16 cellular contexts compared by ENCODE assay signal in the genomic region with DNA sequence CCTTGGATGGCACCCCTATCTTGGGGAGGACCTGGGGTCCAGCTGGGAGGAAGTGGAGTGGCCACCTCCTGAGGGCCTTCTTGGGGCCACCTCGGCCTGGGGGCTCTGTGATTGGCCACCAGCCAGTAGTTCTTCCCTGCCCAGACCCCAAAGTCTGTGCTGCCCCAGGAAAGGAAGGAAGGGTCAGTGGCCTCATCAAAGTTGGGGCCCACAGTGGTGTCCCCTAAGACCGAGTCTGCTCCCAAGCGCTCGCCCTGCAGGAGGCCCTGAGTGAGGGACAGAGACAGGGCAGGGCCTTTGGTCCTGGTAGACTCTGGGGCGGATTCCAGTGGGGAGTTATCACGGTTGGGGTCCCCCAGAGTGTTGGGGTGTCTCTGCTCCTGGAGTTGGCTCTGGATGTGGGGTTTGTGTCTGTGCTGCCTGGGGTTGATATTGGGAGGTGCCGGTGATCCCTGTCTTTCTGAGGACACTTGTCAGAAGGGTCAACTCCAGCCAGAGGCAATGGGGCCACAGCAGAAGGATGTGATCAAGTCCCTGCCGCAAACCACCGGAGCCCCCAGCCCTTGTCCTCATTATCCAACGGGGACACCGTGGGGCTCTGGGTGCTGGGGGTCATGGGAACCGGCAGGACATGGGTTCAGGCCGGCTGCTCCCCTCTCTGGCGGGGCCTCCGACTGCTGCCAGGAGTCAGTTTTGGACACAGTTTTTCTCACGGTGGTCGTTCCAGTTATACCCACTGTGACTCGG.
DNase-seq lines count a peak whose midpoint lies in the region; ATAC-seq and TF ChIP-seq lines count a peak whose summit lies in the region.
"Had no signal": no experiment of that assay in that cellular context is flagged by ENCODE, and none has a peak within 500 bp of the region (broad histone marks: within the 10 kb centered on the region; RNA-seq: fewer than 3 reads in every experiment).

No MANE protein-coding gene starts in this region.

- peaks cover 0 to 6% (median 0%) of the 10 kb centered on the region in 7 donors for H3K9me3 Mint-ChIP-seq in CD14-positive monocyte

- no peaks in the 10 kb centered on the region for H4K20me1 ChIP-seq in Loucy (ENCODE audit: insufficient read depth, low read length, poor library complexity, severe bottlenecking)

- H3K36me3 Mint-ChIP-seq in CD14-positive monocyte = no peaks in the 10 kb centered on the region

- DNase-seq in CD14-positive monocyte (ENCODE audit: low spot score) = peak; percentile 43
- DNase-seq in Right ventricle myocardium superior = peak; percentile 29
- peak; percentile 3 to 25 (median 5) for DNase-seq in ovary
- no peak for DNase-seq in SIG-M5 (lab: John Stamatoyannopoulos, UW)
- DNase-seq in colonic mucosa = no peak
- DNase-seq: activated CD4-positive, alpha-beta T cell treated with anti-CD3 and anti-CD28 coated beads, Interleukin-2, amount 50 U/mL, for 1 hour; esophagus squamous epithelium; IMR-90; NCI-H1105; NCI-H2171; stimulated activated CD4-positive, alpha-beta T cell treated with anti-CD3 and anti-CD28 coated beads, Interleukin-12 subunit alpha, Interleukin-12 subunit beta, amount 100 ng/mL, for 4 hours had no signal

- no peak overlapping the region for H3K27ac Mint-ChIP-seq in CD14-positive monocyte

- 83 to 85% (median 83%) methylated on average over 17 to 18 of the region's 18 CpGs for WGBS in ovary, 3 donors

- no peaks in the 10 kb centered on the region for H3K4me1 Mint-ChIP-seq in CD14-positive monocyte

- H3K27me3 ChIP-seq in Loucy (ENCODE audit: insufficient read depth, low read length, poor library complexity, severe bottlenecking) (no peaks in the 10 kb centered on the region), ovary (no peaks in the 10 kb centered on the region), colonic mucosa (no peaks in the 10 kb centered on the region)
- H3K27me3 ChIP-seq: esophagus squamous epithelium, pancreas had no signal

- intact Hi-C loops in CD14-positive monocyte (cut with micrococcal nuclease) (no loop called here), Right ventricle myocardium superior (cut with DNase I) (no loop called here), ovary (cut with DNase I) (no loop called here), colonic mucosa (cut with DNase I) (no loop called here)

- no peak overlapping the region for H2AFZ ChIP-seq in Loucy (ENCODE audit: low read length)

- peak overlapping the region in 1 of 2 donors; percentile 42 for H3K4me3 Mint-ChIP-seq in CD14-positive monocyte

- peaks cover 57 to 81% (median 57%) of the 10 kb centered on the region in 3 donors for H3K27me3 Mint-ChIP-seq in CD14-positive monocyte (ENCODE audit: low read depth in 3 of 3)

- H3K4me1 ChIP-seq in Loucy (ENCODE audit: insufficient read depth, low read length, poor library complexity, severe bottlenecking) (peaks cover 33% of the 10 kb centered on the region), ovary (ENCODE audit: insufficient read depth) (no peaks in the 10 kb centered on the region), colonic mucosa (no peaks in the 10 kb centered on the region)
- H3K4me1 ChIP-seq: esophagus squamous epithelium, heart right ventricle, pancreas had no signal

- H3K4me3 ChIP-seq in Loucy (ENCODE audit: low read length, poor library complexity, severe bottlenecking) (peak overlapping the region; percentile 70), ovary (no peak overlapping the region), colonic mucosa (no peak overlapping the region)
- H3K4me3 ChIP-seq: esophagus squamous epithelium, heart right ventricle, pancreas had no signal

- TF ChIP-seq POLR2A in ovary (IDR thresholded peaks at IDR 0.05) = no peak

- H3K9me3 ChIP-seq in Loucy (ENCODE audit: insufficient read depth, low read depth, low read length) (no peaks in the 10 kb centered on the region), ovary (no peaks in the 10 kb centered on the region), colonic mucosa (no peaks in the 10 kb centered on the region)
- H3K9me3 ChIP-seq: esophagus squamous epithelium, pancreas had no signal

- H3K36me3 ChIP-seq in Loucy (ENCODE audit: insufficient read depth, low read length) (no peaks in the 10 kb centered on the region), ovary (no peaks in the 10 kb centered on the region), colonic mucosa (no peaks in the 10 kb centered on the region)
- H3K36me3 ChIP-seq: esophagus squamous epithelium, heart right ventricle, pancreas had no signal

- no peak for TF ChIP-seq CTCF in CD14-positive monocyte (IDR thresholded peaks at IDR 0.05)
- TF ChIP-seq CTCF in Loucy (conservative IDR thresholded peaks at IDR 0.05; ENCODE audit: low read length) = no peak
- TF ChIP-seq CTCF in ovary (IDR thresholded peaks at IDR 0.05) = no peak
- TF ChIP-seq CTCF in colonic mucosa (IDR thresholded peaks at IDR 0.05) = no peak

- no peak overlapping the region for H3K27ac ChIP-seq in ovary
- no peak overlapping the region for H3K27ac ChIP-seq in colonic mucosa
- H3K27ac ChIP-seq: esophagus squamous epithelium, heart right ventricle, pancreas had no signal

- ATAC-seq in Right ventricle myocardium superior (ENCODE audit: poor library complexity) = no peak
- ATAC-seq in GM18858 (IDR thresholded peaks at IDR 0.05; ENCODE audit: unreplicated experiment) = no peak
- no peak for ATAC-seq in GM21381 (IDR thresholded peaks at IDR 0.05; ENCODE audit: unreplicated experiment)
- ATAC-seq: heart right ventricle, pancreas had no signal

- peaks cover 18% of the 10 kb centered on the region for H3K79me2 ChIP-seq in Loucy (ENCODE audit: insufficient read depth, low read length)

- H3F3A ChIP-seq in Loucy (ENCODE audit: low read depth) = no peaks in the 10 kb centered on the region

- no peaks in the 10 kb centered on the region for H3K9me2 ChIP-seq in Loucy (replicated peaks; ENCODE audit: low read depth, low read length)

- peak overlapping the region; percentile 81 for H3K4me2 ChIP-seq in Loucy (ENCODE audit: low read depth, low read length, poor library complexity, severe bottlenecking)

- H3K9ac ChIP-seq in Loucy (ENCODE audit: low read depth, low read length, poor library complexity, severe bottlenecking) = peak overlapping the region; percentile 81
- H3K9ac ChIP-seq in colonic mucosa (ENCODE audit: low read depth in 2 of 2, low read length in 2 of 2) = no peak overlapping the region

- TF ChIP-seq EP300 in ovary (IDR thresholded peaks at IDR 0.05) = no peak

Comparison
In these comparisons a context has a peak if more than half of its experiments do, and no peak if none do; other contexts are left out.
1. DNase-seq: peak in CD14-positive monocyte (single experiment), Right ventricle myocardium superior (single experiment) and ovary (5 of 5); none in SIG-M5 (single experiment) and colonic mucosa (single experiment).